In the genomic region with DNA sequence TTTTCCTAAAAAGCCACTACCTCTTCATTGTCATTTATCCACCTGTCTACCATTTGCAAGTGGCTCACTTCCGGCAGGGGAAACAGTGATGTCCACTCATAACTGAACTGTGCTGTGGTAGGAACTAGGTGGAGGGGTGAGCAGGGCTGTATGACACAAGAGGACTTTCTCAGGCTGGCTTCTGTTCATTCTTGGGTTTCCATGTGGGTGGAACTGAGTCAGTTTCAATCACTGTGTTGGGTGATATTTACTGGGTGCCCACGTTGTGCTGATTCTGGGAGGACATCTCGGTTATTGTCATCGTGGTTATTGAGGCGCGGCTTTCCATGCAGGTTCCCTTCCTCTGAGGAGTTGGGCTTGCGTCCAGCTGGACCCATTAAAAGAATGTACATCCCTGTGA, we compare ENCODE assay signal across 12 cellular contexts. TPM values are rescaled to one million over a fixed set of nuclear protein-coding genes. Genes with fewer than 3 reads are reported as not detected.
A peak's percentile ranks its signal among the peaks of the same experiment; 100 is the strongest.
DNase-seq lines count a peak whose midpoint lies in the region; ATAC-seq lines count a peak whose summit lies in the region.
"Had no signal": no experiment of that assay in that cellular context is flagged by ENCODE, and none has a peak within 500 bp of the region (broad histone marks: within the 10 kb centered on the region; RNA-seq: fewer than 3 reads in every experiment).

No MANE protein-coding gene starts in this region.

- DNase-seq in activated CD4-positive, alpha-beta T cell treated with anti-CD3 and anti-CD28 coated beads, Interleukin-2, amount 10 ng/mL, durations not matched to agents 24 days and 14 days = peak; percentile 72
- DNase-seq in activated CD4-positive, alpha-beta T cell treated with anti-CD3 and anti-CD28 coated beads, Interleukin-2, amount 50 U/mL, for 1 hour = no peak
- DNase-seq in activated T-cell treated with anti-CD3 and anti-CD28 coated beads, Interleukin-2, amount 50 U/mL, for 4 hours = no peak
- DNase-seq in stimulated activated CD8-positive, alpha-beta memory T cell treated with anti-CD3 and anti-CD28 coated beads, Interleukin-7, amount 100 ng/mL, for 48 hours (ENCODE audit: extremely low read depth in 1 of 2, low read depth in 1 of 2) = peak; percentile 37 to 79
- DNase-seq in NCI-H146 (lab: John Stamatoyannopoulos, UW) (no peak), caudate nucleus (lab: John Stamatoyannopoulos, UW) (no peak), MV-4-11 (lab: John Stamatoyannopoulos, UW) (no peak)
- DNase-seq: left ventricle myocardium inferior, NCI-H2171 had no signal

- no peaks in the 10 kb centered on the region for H3K36me3 Mint-ChIP-seq in activated CD4-positive, alpha-beta T cell treated with anti-CD3 and anti-CD28 coated beads, Interleukin-2, amount 10 ng/mL, durations not matched to agents 24 days and 14 days (ENCODE audit: low read depth)
- H3K36me3 Mint-ChIP-seq in activated T-cell treated with anti-CD3 and anti-CD28 coated beads, Interleukin-2, amount 50 U/mL, for 4 hours (ENCODE audit: insufficient read depth) = no peaks in the 10 kb centered on the region

- H3K4me3 Mint-ChIP-seq in activated CD4-positive, alpha-beta T cell treated with anti-CD3 and anti-CD28 coated beads, Interleukin-2, amount 10 ng/mL, durations not matched to agents 24 days and 14 days = peak overlapping the region; percentile 18
- H3K4me3 Mint-ChIP-seq in activated T-cell treated with anti-CD3 and anti-CD28 coated beads, Interleukin-2, amount 50 U/mL, for 4 hours = no peak overlapping the region

- no peak overlapping the region for H3K27ac ChIP-seq in caudate nucleus (ENCODE audit: low read depth, low read length)
- H3K27ac ChIP-seq: left ventricle myocardium inferior had no signal

- peaks cover 4% of the 10 kb centered on the region for H3K9me3 Mint-ChIP-seq in activated CD4-positive, alpha-beta T cell treated with anti-CD3 and anti-CD28 coated beads, Interleukin-2, amount 10 ng/mL, durations not matched to agents 24 days and 14 days
- H3K9me3 Mint-ChIP-seq in activated T-cell treated with anti-CD3 and anti-CD28 coated beads, Interleukin-2, amount 50 U/mL, for 4 hours = no peaks in the 10 kb centered on the region

- H3K4me1 Mint-ChIP-seq in activated CD4-positive, alpha-beta T cell treated with anti-CD3 and anti-CD28 coated beads, Interleukin-2, amount 10 ng/mL, durations not matched to agents 24 days and 14 days = peaks cover 30% of the 10 kb centered on the region
- peaks cover 13% of the 10 kb centered on the region for H3K4me1 Mint-ChIP-seq in activated T-cell treated with anti-CD3 and anti-CD28 coated beads, Interleukin-2, amount 50 U/mL, for 4 hours (ENCODE audit: low read depth)

- intact Hi-C loops in activated CD4-positive, alpha-beta T cell treated with anti-CD3 and anti-CD28 coated beads, Interleukin-2, amount 10 ng/mL, durations not matched to agents 24 days and 14 days (cut with micrococcal nuclease) = loop anchor here (1.0 to 5.0 kb wide), 4 partner anchors 8 to 558 kb away; no protein-coding TSS in a partner anchor

- peak overlapping the region; percentile 82 for H3K27ac Mint-ChIP-seq in activated CD4-positive, alpha-beta T cell treated with anti-CD3 and anti-CD28 coated beads, Interleukin-2, amount 10 ng/mL, durations not matched to agents 24 days and 14 days

- peaks cover 19% of the 10 kb centered on the region for H3K27me3 Mint-ChIP-seq in activated CD4-positive, alpha-beta T cell treated with anti-CD3 and anti-CD28 coated beads, Interleukin-2, amount 10 ng/mL, durations not matched to agents 24 days and 14 days
- peaks cover 16% of the 10 kb centered on the region for H3K27me3 Mint-ChIP-seq in activated T-cell treated with anti-CD3 and anti-CD28 coated beads, Interleukin-2, amount 50 U/mL, for 4 hours (ENCODE audit: low read depth)

- peak; percentile 94 for ATAC-seq in HG02852 (IDR thresholded peaks at IDR 0.05; ENCODE audit: unreplicated experiment)
- ATAC-seq in activated T-cell treated with anti-CD3 and anti-CD28 coated beads, Interleukin-2, amount 50 U/mL, for 4 hours = peak; percentile 96

RNA-seq across cellular contexts. Expression of a gene that starts 38.8 kb away (rescaled TPM):
- not detected in 2 replicates for total RNA-seq in activated CD4-positive, alpha-beta T cell treated with anti-CD3 and anti-CD28 coated beads, Interleukin-2, amount 10 ng/mL, durations not matched to agents 24 days and 14 days
- total RNA-seq in activated T-cell treated with anti-CD3 and anti-CD28 coated beads, Interleukin-2, amount 50 U/mL, for 4 hours = not detected
- total RNA-seq: A673, astrocyte had no signal

Comparison
In these comparisons a context has a peak if more than half of its experiments do, and no peak if none do; other contexts are left out.
1. DNase-seq: peak in activated CD4-positive, alpha-beta T cell treated with anti-CD3 and anti-CD28 coated beads, Interleukin-2, amount 10 ng/mL, durations not matched to agents 24 days and 14 days (single experiment) and stimulated activated CD8-positive, alpha-beta memory T cell treated with anti-CD3 and anti-CD28 coated beads, Interleukin-7, amount 100 ng/mL, for 48 hours (2 of 2); none in activated CD4-positive, alpha-beta T cell treated with anti-CD3 and anti-CD28 coated beads, Interleukin-2, amount 50 U/mL, for 1 hour (single experiment), activated T-cell treated with anti-CD3 and anti-CD28 coated beads, Interleukin-2, amount 50 U/mL, for 4 hours (single experiment), NCI-H146 (single experiment), caudate nucleus (0 of 61) and MV-4-11 (single experiment).